16 cellular contexts compared by ENCODE assay signal in genomic region chr1:158246650-158247049, GRCh38. TPM values are rescaled to one million over a fixed set of nuclear protein-coding genes. Genes with fewer than 3 reads are reported as not detected.
A peak's percentile ranks its signal among the peaks of the same experiment; 100 is the strongest.
DNase-seq lines count a peak whose midpoint lies in the region; ATAC-seq, FAIRE-seq and TF ChIP-seq lines count a peak whose summit lies in the region.
"Had no signal": no experiment of that assay in that cellular context is flagged by ENCODE, and none has a peak within 500 bp of the region (broad histone marks: within the 10 kb centered on the region; RNA-seq: fewer than 3 reads in every experiment).

No MANE protein-coding gene starts in this region.

- no peak overlapping the region for H3K4me3 ChIP-seq in GM06990 (replicated peaks; ENCODE audit: low read depth, low read length)
- no peak overlapping the region for H3K4me3 ChIP-seq in LNCaP clone FGC (ENCODE audit: low read depth, low read length)
- no peak overlapping the region for H3K4me3 ChIP-seq in H1 (ENCODE audit: extremely low read depth in 1 of 4, insufficient read depth in 2 of 4, low read depth in 3 of 4, low read length in 4 of 4)
- H3K4me3 ChIP-seq in pancreas: no peak overlapping the region
- H3K4me3 ChIP-seq: left ventricle myocardium inferior had no signal

- no peaks in the 10 kb centered on the region for H3K79me1 ChIP-seq in H1 (ENCODE audit: low read depth, low read length)

- H3K4me1 ChIP-seq in H1 (replicated peaks in 1 of 4; ENCODE audit: control insufficient read depth in 3 of 4, insufficient read depth in 4 of 4, low read length in 3 of 4) (no peaks in the 10 kb centered on the region), pancreas (no peaks in the 10 kb centered on the region)

- no peak overlapping the region for H2BK120ac ChIP-seq in H1 (replicated peaks; ENCODE audit: low read depth, low read length)

- H4K20me1 ChIP-seq in H1 (replicated peaks in 1 of 2; ENCODE audit: control insufficient read depth in 1 of 2, insufficient read depth in 2 of 2, low read length in 2 of 2): no peaks in the 10 kb centered on the region

- no peak overlapping the region for H4K5ac ChIP-seq in H1 (ENCODE audit: insufficient read length, low read depth, low read length)

- WGBS in H1 (ENCODE audit: extremely low coverage in 1 of 2, insufficient coverage in 1 of 2, insufficient read length in 1 of 2, insufficient replicate concordance in 2 of 2, low coverage in 1 of 2, low lambda C conversion rate in 2 of 2, missing lambda C conversion rate in 1 of 2), 2 experiments: 85% methylated on average over 7 of the region's 7 CpGs; no CpG with 5 or more reads in 1 of the 2 experiments
- WGBS in pancreas, 2 donors: 75 to 78% methylated on average over 7 of the region's 7 CpGs

- TF ChIP-seq EP300 in H1 (IDR thresholded peaks at IDR 0.05; ENCODE audit: borderline replicate concordance in 1 of 2, low read depth in 2 of 2, low read length in 2 of 2): no peak

- no peak overlapping the region for H3K14ac ChIP-seq in H1 (ENCODE audit: insufficient read length)

- H3K23ac ChIP-seq in H1 (ENCODE audit: insufficient read length): no peak overlapping the region

- H3K9ac ChIP-seq in H1 (replicated peaks in 1 of 4; ENCODE audit: extremely low read depth in 1 of 4, low read depth in 3 of 4, low read length in 3 of 4): no peak overlapping the region

- H3K36me3 ChIP-seq in GM06990 (ENCODE audit: control insufficient read depth, insufficient read depth, low read length): no peaks in the 10 kb centered on the region
- no peaks in the 10 kb centered on the region for H3K36me3 ChIP-seq in H1 (ENCODE audit: control insufficient read depth in 2 of 4, insufficient read depth in 4 of 4, low read length in 3 of 4)
- H3K36me3 ChIP-seq in pancreas: no peaks in the 10 kb centered on the region
- H3K36me3 ChIP-seq: left ventricle myocardium inferior had no signal

- H2AFZ ChIP-seq in H1 (ENCODE audit: low read length): no peak overlapping the region

- no peak overlapping the region for H4K8ac ChIP-seq in H1 (ENCODE audit: extremely low read depth, insufficient read depth, low read length)

- no peak overlapping the region for H4K91ac ChIP-seq in H1 (replicated peaks; ENCODE audit: insufficient read length, low read length)

- no peaks in the 10 kb centered on the region for H3K9me3 ChIP-seq in H1 (ENCODE audit: insufficient read depth in 2 of 2, low read depth in 1 of 2, low read length in 1 of 2)
- no peaks in the 10 kb centered on the region for H3K9me3 ChIP-seq in pancreas

- H3K27ac ChIP-seq in 22Rv1: no peak overlapping the region
- H3K27ac ChIP-seq in H1 (ENCODE audit: low read depth, low read length): no peak overlapping the region
- no peak overlapping the region for H3K27ac ChIP-seq in pancreas
- H3K27ac ChIP-seq: left ventricle myocardium inferior had no signal

- FAIRE-seq in H1 (lab: Jason Lieb, UNC) (no peak), pancreas (lab: Jason Lieb, UNC) (no peak)
- FAIRE-seq: GM19239 had no signal

- H2AK5ac ChIP-seq in H1 (ENCODE audit: low read depth, low read length): no peak overlapping the region

- intact Hi-C loops in pancreas (cut with DNase I): no loop called here

- CTCF ChIA-PET in H1 (lab: Charles Lee; ENCODE audit: partially characterized antibody): interaction anchor here (0.8 to 1.0 kb wide), 3 partner anchors 43 to 249 kb away, joined by 3 to 6 read pairs (median 3); no protein-coding TSS in a partner anchor

- no peak overlapping the region for H2BK15ac ChIP-seq in H1 (ENCODE audit: low read length)

- peak; percentile 35 to 44 for TF ChIP-seq RAD21 in H1 (IDR thresholded peaks at IDR 0.05 in 1 of 2, conservative IDR thresholded peaks at IDR 0.05 in 1 of 2; ENCODE audit: low read depth in 2 of 2, low read length in 2 of 2)

- H3K4ac ChIP-seq in H1 (replicated peaks; ENCODE audit: insufficient read length, low read depth, low read length): no peak overlapping the region

- no peak overlapping the region; the same call in 1 of the 2 replicates for H3K18ac ChIP-seq in H1 (ENCODE audit: extremely low read depth, low read length)

- TF ChIP-seq CTCF in 22Rv1 (IDR thresholded peaks at IDR 0.05): peak; percentile 15; the same call in 1 of the 2 replicates
- peak; percentile 19 for TF ChIP-seq CTCF in GM06990 (IDR thresholded peaks at IDR 0.05; ENCODE audit: insufficient read depth, low read length, poor library complexity, severe bottlenecking)
- peak; percentile 45 for TF ChIP-seq CTCF in LNCaP clone FGC (IDR thresholded peaks at IDR 0.05; ENCODE audit: control insufficient read depth, extremely low read depth, insufficient read depth)
- TF ChIP-seq CTCF in H1 (IDR thresholded peaks at IDR 0.05; ENCODE audit: control extremely low read depth in 1 of 3, insufficient read depth in 1 of 3, low read depth in 1 of 3, low read length in 3 of 3): peak in 2 of 3 experiments; percentile 13 to 21; a peak in 2 of 4 replicates
- TF ChIP-seq CTCF in pancreas (IDR thresholded peaks at IDR 0.05): no peak

- no peak for ATAC-seq in pancreas
- no peak for ATAC-seq in HG03159 (IDR thresholded peaks at IDR 0.05; ENCODE audit: unreplicated experiment)

- POLR2A ChIA-PET in H1 (lab: Charles Lee; ENCODE audit: partially characterized antibody): no interaction called here

- DNase-seq in GM06990 (ENCODE audit: extremely low read depth, insufficient read length) (no peak), LNCaP clone FGC (ENCODE audit: low read depth) (no peak), H1 (ENCODE audit: low read depth in 1 of 2, low spot score in 2 of 2) (no peak), A172 (ENCODE audit: low spot score) (no peak), pancreas (no peak)
- DNase-seq in NK-92 treated with Interleukin-12 subunit alpha and Interleukin-12 subunit beta, amount 100 ng/mL, for 24 hours (lab: John Stamatoyannopoulos, UW): no peak
- DNase-seq: amygdala, C1 segment of cervical spinal cord, glutamatergic neuron, left ventricle myocardium inferior, NCI-H1048, NCI-H82 had no signal

- H3K23me2 ChIP-seq in H1 (ENCODE audit: low read depth, low read length): no peaks in the 10 kb centered on the region; the same call in 1 of the 2 replicates

- H2BK12ac ChIP-seq in H1 (ENCODE audit: low read depth, low read length): no peak overlapping the region

- no peak overlapping the region for H3K4me2 ChIP-seq in H1 (ENCODE audit: insufficient read depth in 1 of 2, low read depth in 2 of 2, low read length in 2 of 2)

- no peaks in the 10 kb centered on the region for H3K79me2 ChIP-seq in H1 (ENCODE audit: control insufficient read depth in 1 of 2, insufficient read depth in 2 of 2, low read length in 2 of 2)

- no peak overlapping the region for H2BK20ac ChIP-seq in H1 (ENCODE audit: low read length)

- TF ChIP-seq POLR2A in H1 (IDR thresholded peaks at IDR 0.05; ENCODE audit: control extremely low read depth in 1 of 2, low read depth in 2 of 2, low read length in 2 of 2): no peak

- H3K27me3 ChIP-seq in GM06990 (replicated peaks; ENCODE audit: control insufficient read depth, insufficient read depth, low read length) (no peaks in the 10 kb centered on the region), H1 (replicated peaks in 1 of 4; ENCODE audit: control insufficient read depth in 3 of 4, extremely low read depth in 1 of 4, insufficient read depth in 3 of 4, low read length in 3 of 4) (no peaks in the 10 kb centered on the region), pancreas (no peaks in the 10 kb centered on the region)

- H2BK5ac ChIP-seq in H1 (ENCODE audit: low read depth, low read length): no peak overlapping the region

- no peak overlapping the region for H3K56ac ChIP-seq in H1 (replicated peaks; ENCODE audit: insufficient read length, low read depth, low read length)

TF ChIP-seq in H1, 55 proteins besides CTCF, POLR2A, EP300 and RAD21 (continues in another document):
- TF ChIP-seq CHD2 (IDR thresholded peaks at IDR 0.05; ENCODE audit: low read length) (no peak), BACH1 (IDR thresholded peaks at IDR 0.05; ENCODE audit: low read length) (no peak), ZNF274 (IDR thresholded peaks at IDR 0.05; ENCODE audit: borderline replicate concordance, extremely low read depth, low read length) (no peak), NANOG (IDR thresholded peaks at IDR 0.05; ENCODE audit: insufficient read depth, low read depth, low read length, poor library complexity, severe bottlenecking) (no peak), CEBPB (IDR thresholded peaks at IDR 0.05; ENCODE audit: low read depth, low read length) (no peak), SRF (IDR thresholded peaks at IDR 0.05; ENCODE audit: low read depth, low read length) (no peak)
- TF ChIP-seq, protein P1, sequence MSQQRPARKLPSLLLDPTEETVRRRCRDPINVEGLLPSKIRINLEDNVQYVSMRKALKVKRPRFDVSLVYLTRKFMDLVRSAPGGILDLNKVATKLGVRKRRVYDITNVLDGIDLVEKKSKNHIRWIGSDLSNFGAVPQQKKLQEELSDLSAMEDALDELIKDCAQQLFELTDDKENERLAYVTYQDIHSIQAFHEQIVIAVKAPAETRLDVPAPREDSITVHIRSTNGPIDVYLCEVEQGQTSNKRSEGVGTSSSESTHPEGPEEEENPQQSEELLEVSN (IDR thresholded peaks at IDR 0.05): no peak

RNA-seq across cellular contexts. Expression of gene CD1A, which starts 7.6 kb away (rescaled TPM):
- not detected in 2 replicates for total RNA-seq in H1 (2021; fragmentation: NEBNext Ultra II Directional; extraction: Animal tissue kit (Norgen Biotek cat#: 25700))
- not detected in 2 replicates for polyA plus RNA-seq in H1 (2011; rRNA removed)
- not detected for polyA plus RNA-seq in H1 (2011; cell fraction: cytosol; rRNA removed)
- not detected for polyA plus RNA-seq in H1 (2011; cell fraction: nucleus; rRNA removed)
- not detected in 4 replicates for polyA plus RNA-seq in H1 (2012, experiment 1 of 2)
- not detected for polyA plus RNA-seq in H1 (2012, experiment 2 of 2)
- polyA plus RNA-seq in H1 (2013, experiment 1 of 2): not detected
- polyA plus RNA-seq in H1 (2013, experiment 2 of 2): not detected
- polyA minus RNA-seq in H1 (2011; rRNA and poly(A)+ RNA removed): not detected in 2 replicates
- polyA minus RNA-seq in H1 (2011; cell fraction: cytosol; rRNA and poly(A)+ RNA removed): not detected
- polyA minus RNA-seq in H1 (2011; cell fraction: nucleus; rRNA and poly(A)+ RNA removed): not detected
- not detected in 2 replicates for total RNA-seq in A172 (2014; rRNA removed; shearing (Covaris generic))
- under 1 TPM in 1 of 6 donors, not detected in 5; 0.09 TPM for total RNA-seq in pancreas
- not detected for polyA plus RNA-seq in pancreas
- total RNA-seq: left ventricle myocardium inferior had no signal

RNA-seq across cellular contexts. Expression of gene CD1C, which starts 43.1 kb away (rescaled TPM):
- total RNA-seq in H1 (2021; fragmentation: NEBNext Ultra II Directional; extraction: Animal tissue kit (Norgen Biotek cat#: 25700)): 0.27 and 0.35 TPM in 2 replicates
- polyA plus RNA-seq in H1 (2011; rRNA removed) (0.06 TPM in 2 replicates), pancreas (under 1 TPM in 1 of 2 donors, not detected in 1; 0.12 TPM)
- 0.10 TPM for polyA plus RNA-seq in H1 (2011; cell fraction: cytosol; rRNA removed)
- polyA plus RNA-seq in H1 (2011; cell fraction: nucleus; rRNA removed): not detected
- polyA plus RNA-seq in H1 (2012, experiment 1 of 2): 0.16 TPM in 1 of 4 replicates, not detected in the others
- not detected for polyA plus RNA-seq in H1 (2012, experiment 2 of 2)
- 0.22 TPM for polyA plus RNA-seq in H1 (2013, experiment 1 of 2)
- 0.40 TPM for polyA plus RNA-seq in H1 (2013, experiment 2 of 2)
- not detected in 2 replicates for polyA minus RNA-seq in H1 (2011; rRNA and poly(A)+ RNA removed)
- not detected for polyA minus RNA-seq in H1 (2011; cell fraction: cytosol; rRNA and poly(A)+ RNA removed)
- polyA minus RNA-seq in H1 (2011; cell fraction: nucleus; rRNA and poly(A)+ RNA removed): not detected
- total RNA-seq in A172 (2014; rRNA removed; shearing (Covaris generic)): not detected in 2 replicates
- 1 to 10 TPM in 1 of 6 donors, under 1 TPM in 2, not detected in 3; 0.20 to 1.3 (median 0.52) TPM for total RNA-seq in pancreas
- total RNA-seq: T-helper 2 cell treated with Interferon-gamma antibody and Interleukin-4, amounts not matched to agents 100 ng/mL and 5 ng/mL, for 36 hours had no signal

Comparison
In these comparisons a context has a peak if more than half of its experiments do, and no peak if none do; other contexts are left out.
1. CTCF ChIP-seq: peak in 22Rv1 (single experiment), GM06990 (single experiment), LNCaP clone FGC (single experiment) and H1 (2 of 3); none in pancreas (0 of 4).